In genomic region chr19:32817252-32817912, GRCh38 we compare ENCODE assay signal across 1 cellular context.
TF ChIP-seq lines count a peak whose summit lies in the region.

No MANE protein-coding gene starts in this region.

TF ChIP-seq in HepG2, 621 proteins besides CTCF, POLR2A, EP300 and RAD21 (continues in another document):
- TF ChIP-seq TARDBP (CRISPR knock-in tag; IDR thresholded peaks at IDR 0.05) (no peak), TBX2 (CRISPR knock-in tag; IDR thresholded peaks at IDR 0.05; ENCODE audit: borderline replicate concordance) (peak; percentile 33; the same call in 1 of the 2 replicates), FOXP1 (IDR thresholded peaks at IDR 0.05) (no peak), FOXP1 (CRISPR knock-in tag; IDR thresholded peaks at IDR 0.05) (peak; percentile 38; the same call in 1 of the 2 replicates), ZNF512B (CRISPR knock-in tag; IDR thresholded peaks at IDR 0.05; ENCODE audit: borderline replicate concordance) (peak; percentile 57; the same call in 1 of the 2 replicates), RARA (CRISPR knock-in tag; IDR thresholded peaks at IDR 0.05) (peak; percentile 98), PHF21A (CRISPR knock-in tag; IDR thresholded peaks at IDR 0.05) (peak; percentile 54; the same call in 1 of the 2 replicates), PLSCR1 (CRISPR knock-in tag; IDR thresholded peaks at IDR 0.05; ENCODE audit: borderline replicate concordance) (no peak), ARID5B (CRISPR knock-in tag; IDR thresholded peaks at IDR 0.05) (peak; percentile 48; the same call in 1 of the 2 replicates), PAXIP1 (CRISPR knock-in tag; conservative IDR thresholded peaks at IDR 0.05) (peak; percentile 55), ELF1 (CRISPR knock-in tag; IDR thresholded peaks at IDR 0.05) (peak; percentile 60; the same call in 1 of the 2 replicates), SOX5 (CRISPR knock-in tag; IDR thresholded peaks at IDR 0.05; ENCODE audit: borderline replicate concordance) (no peak), HDAC1 (CRISPR knock-in tag; IDR thresholded peaks at IDR 0.05) (peak; percentile 54; the same call in 1 of the 2 replicates), ZNF431 (CRISPR knock-in tag; IDR thresholded peaks at IDR 0.05; ENCODE audit: borderline replicate concordance, low read depth) (no peak), HDAC2 (CRISPR knock-in tag; IDR thresholded peaks at IDR 0.05) (0 out of 2 replicates have a peak, but pooled peaks have one; percentile 31), NKX3-1 (CRISPR knock-in tag; IDR thresholded peaks at IDR 0.05) (no peak), HOMEZ (CRISPR knock-in tag; IDR thresholded peaks at IDR 0.05; ENCODE audit: low read depth) (no peak), TCF12 (IDR thresholded peaks at IDR 0.05) (no peak), TCF12 (CRISPR knock-in tag; IDR thresholded peaks at IDR 0.05) (no peak), ARNTL (CRISPR knock-in tag; IDR thresholded peaks at IDR 0.05) (peak; percentile 39; the same call in 1 of the 2 replicates), RXRB (CRISPR knock-in tag; IDR thresholded peaks at IDR 0.05; ENCODE audit: borderline replicate concordance) (peak; percentile 83), ZNF383 (CRISPR knock-in tag; IDR thresholded peaks at IDR 0.05; ENCODE audit: borderline replicate concordance) (no peak), ZNF276 (CRISPR knock-in tag; IDR thresholded peaks at IDR 0.05; ENCODE audit: low read depth) (0 out of 2 replicates have a peak, but pooled peaks have one; percentile 60), SMAD9 (CRISPR knock-in tag; IDR thresholded peaks at IDR 0.05) (no peak), ETV5 (CRISPR knock-in tag; IDR thresholded peaks at IDR 0.05; ENCODE audit: borderline replicate concordance) (peak; percentile 74; the same call in 1 of the 2 replicates), SIX1 (CRISPR knock-in tag; IDR thresholded peaks at IDR 0.05; ENCODE audit: borderline replicate concordance) (peak; percentile 54; the same call in 1 of the 2 replicates), ZBTB25 (CRISPR knock-in tag; IDR thresholded peaks at IDR 0.05) (no peak), SKI (IDR thresholded peaks at IDR 0.05; ENCODE audit: partially characterized antibody) (peak; percentile 31), PTBP1 (IDR thresholded peaks at IDR 0.05; ENCODE audit: low read depth, low read length, poor library complexity, severe bottlenecking) (no peak), KAT8 (CRISPR knock-in tag; IDR thresholded peaks at IDR 0.05) (no peak), MXI1 (IDR thresholded peaks at IDR 0.05; ENCODE audit: borderline replicate concordance, low read depth, low read length) (no peak), HNF4A (CRISPR knock-in tag; IDR thresholded peaks at IDR 0.05) (peak; percentile 89), GABPB1 (CRISPR knock-in tag; IDR thresholded peaks at IDR 0.05) (peak; percentile 31; the same call in 1 of the 2 replicates), GRHL1 (CRISPR knock-in tag; conservative IDR thresholded peaks at IDR 0.05) (no peak), BCL6 (CRISPR knock-in tag; IDR thresholded peaks at IDR 0.05) (peak; percentile 44), NR1H2 (CRISPR knock-in tag; IDR thresholded peaks at IDR 0.05; ENCODE audit: borderline replicate concordance, low read depth) (0 out of 2 replicates have a peak, but pooled peaks have one; percentile 46), ZSCAN21 (CRISPR knock-in tag; IDR thresholded peaks at IDR 0.05; ENCODE audit: borderline replicate concordance) (0 out of 2 replicates have a peak, but pooled peaks have one; percentile 34), ELF3 (CRISPR knock-in tag; IDR thresholded peaks at IDR 0.05) (0 out of 2 replicates have a peak, but pooled peaks have one; percentile 25), ZNF282 (IDR thresholded peaks at IDR 0.05; ENCODE audit: partially characterized antibody) (no peak), GATAD2A (CRISPR knock-in tag; IDR thresholded peaks at IDR 0.05) (peak; percentile 35; the same call in 1 of the 2 replicates), SATB2 (CRISPR knock-in tag; IDR thresholded peaks at IDR 0.05) (no peak), DPF2 (CRISPR knock-in tag; IDR thresholded peaks at IDR 0.05; ENCODE audit: borderline replicate concordance, low read depth) (0 out of 2 replicates have a peak, but pooled peaks have one; percentile 16), ZNF230 (CRISPR knock-in tag; IDR thresholded peaks at IDR 0.05) (no peak)
